ENCODE assay signal across 21 cellular contexts in genomic region chr4:111510535-111510934, GRCh38.
"Had no signal": no experiment of that assay in that cellular context is flagged by ENCODE, and none has a peak within 500 bp of the region (broad histone marks: within the 10 kb centered on the region; RNA-seq: fewer than 3 reads in every experiment).

No MANE protein-coding gene starts in this region.

- H3K36me3 ChIP-seq: brain microvascular endothelial cell, neural progenitor cell, ovary, sigmoid colon, thyroid gland had no signal

- H3K9ac ChIP-seq: neural progenitor cell had no signal

- H3K4me2 ChIP-seq: neural progenitor cell had no signal

- H3K9me3 ChIP-seq: ovary, sigmoid colon, thyroid gland had no signal

- H3K4me3 Mint-ChIP-seq: activated CD4-positive, alpha-beta memory T cell treated with anti-CD3 and anti-CD28 coated beads, Interleukin-2, amount 10 ng/mL, durations not matched to agents 7 days and 5 days; activated CD8-positive, alpha-beta memory T cell treated with anti-CD3 and anti-CD28 coated beads, Interleukin-2, amount 10 ng/mL, durations not matched to agents 7 days and 5 days; activated naive CD8-positive, alpha-beta T cell treated with anti-CD3 and anti-CD28 coated beads for 36 hours; effector memory CD8-positive, alpha-beta T cell; immature natural killer cell; memory B cell; naive thymus-derived CD4-positive, alpha-beta T cell; neural progenitor cell; stimulated activated naive B cell treated with anti-CD40 and anti-IgM and Interleukin-4, amounts not matched to agents 10 μg/mL and 1 μg/mL and 100 μg/mL, for 72 hours; T-cell had no signal

- H3K27ac ChIP-seq: brain microvascular endothelial cell, neural progenitor cell, ovary, sigmoid colon, thyroid gland had no signal

- H3K27ac Mint-ChIP-seq: activated CD4-positive, alpha-beta memory T cell treated with anti-CD3 and anti-CD28 coated beads, Interleukin-2, amount 10 ng/mL, durations not matched to agents 7 days and 5 days; activated CD8-positive, alpha-beta memory T cell treated with anti-CD3 and anti-CD28 coated beads, Interleukin-2, amount 10 ng/mL, durations not matched to agents 7 days and 5 days; activated naive CD8-positive, alpha-beta T cell treated with anti-CD3 and anti-CD28 coated beads for 36 hours; effector memory CD8-positive, alpha-beta T cell; immature natural killer cell; memory B cell; naive thymus-derived CD4-positive, alpha-beta T cell; neural progenitor cell; stimulated activated naive B cell treated with anti-CD40 and anti-IgM and Interleukin-4, amounts not matched to agents 10 μg/mL and 1 μg/mL and 100 μg/mL, for 72 hours; T-cell had no signal

- H2AFZ ChIP-seq: neural progenitor cell had no signal

- H3K27me3 ChIP-seq: brain microvascular endothelial cell, neural progenitor cell, ovary, sigmoid colon, thyroid gland had no signal

- H3K27me3 Mint-ChIP-seq: activated CD4-positive, alpha-beta memory T cell treated with anti-CD3 and anti-CD28 coated beads, Interleukin-2, amount 10 ng/mL, durations not matched to agents 7 days and 5 days; activated CD8-positive, alpha-beta memory T cell treated with anti-CD3 and anti-CD28 coated beads, Interleukin-2, amount 10 ng/mL, durations not matched to agents 7 days and 5 days; activated naive CD8-positive, alpha-beta T cell treated with anti-CD3 and anti-CD28 coated beads for 36 hours; effector memory CD8-positive, alpha-beta T cell; naive thymus-derived CD4-positive, alpha-beta T cell; stimulated activated naive B cell treated with anti-CD40 and anti-IgM and Interleukin-4, amounts not matched to agents 10 μg/mL and 1 μg/mL and 100 μg/mL, for 72 hours; T-cell had no signal

- H3K4me1 ChIP-seq: neural progenitor cell, sigmoid colon, thyroid gland had no signal

- DNase-seq: activated CD4-positive, alpha-beta memory T cell treated with anti-CD3 and anti-CD28 coated beads, Interleukin-2, amount 10 ng/mL, durations not matched to agents 7 days and 5 days; activated CD4-positive, alpha-beta T cell treated with anti-CD3 and anti-CD28 coated beads for 48 hours; activated CD4-positive, CD25-positive, alpha-beta regulatory T cell; activated CD8-positive, alpha-beta memory T cell treated with anti-CD3 and anti-CD28 coated beads, Interleukin-2, amount 10 ng/mL, durations not matched to agents 7 days and 5 days; activated naive CD8-positive, alpha-beta T cell treated with anti-CD3 and anti-CD28 coated beads for 36 hours; amniotic stem cell; brain microvascular endothelial cell; cerebellar nuclear complex; dermis blood vessel endothelial cell; effector memory CD8-positive, alpha-beta T cell; erythroblast; immature natural killer cell; left ventricle myocardium superior; naive thymus-derived CD4-positive, alpha-beta T cell; ovary; sigmoid colon; stimulated activated naive B cell treated with anti-CD40 and anti-IgM and Interleukin-4, amounts not matched to agents 10 μg/mL and 1 μg/mL and 100 μg/mL, for 72 hours; T-cell; thyroid gland had no signal

- H3K9me3 Mint-ChIP-seq: activated CD4-positive, alpha-beta memory T cell treated with anti-CD3 and anti-CD28 coated beads, Interleukin-2, amount 10 ng/mL, durations not matched to agents 7 days and 5 days; memory B cell; neural progenitor cell; stimulated activated naive B cell treated with anti-CD40 and anti-IgM and Interleukin-4, amounts not matched to agents 10 μg/mL and 1 μg/mL and 100 μg/mL, for 72 hours had no signal

- H3K4me3 ChIP-seq: neural progenitor cell, ovary, sigmoid colon, thyroid gland had no signal

- ATAC-seq: activated CD8-positive, alpha-beta memory T cell treated with anti-CD3 and anti-CD28 coated beads, Interleukin-2, amount 10 ng/mL, durations not matched to agents 7 days and 5 days; effector memory CD8-positive, alpha-beta T cell; left ventricle myocardium superior; naive thymus-derived CD4-positive, alpha-beta T cell; stimulated activated naive B cell treated with anti-CD40 and anti-IgM and Interleukin-4, amounts not matched to agents 10 μg/mL and 1 μg/mL and 100 μg/mL, for 72 hours; T-cell had no signal

- H3K4me1 Mint-ChIP-seq: activated CD4-positive, alpha-beta memory T cell treated with anti-CD3 and anti-CD28 coated beads, Interleukin-2, amount 10 ng/mL, durations not matched to agents 7 days and 5 days; activated CD8-positive, alpha-beta memory T cell treated with anti-CD3 and anti-CD28 coated beads, Interleukin-2, amount 10 ng/mL, durations not matched to agents 7 days and 5 days; activated naive CD8-positive, alpha-beta T cell treated with anti-CD3 and anti-CD28 coated beads for 36 hours; immature natural killer cell; memory B cell; naive thymus-derived CD4-positive, alpha-beta T cell; neural progenitor cell; stimulated activated naive B cell treated with anti-CD40 and anti-IgM and Interleukin-4, amounts not matched to agents 10 μg/mL and 1 μg/mL and 100 μg/mL, for 72 hours; T-cell had no signal

- H3K36me3 Mint-ChIP-seq: activated CD8-positive, alpha-beta memory T cell treated with anti-CD3 and anti-CD28 coated beads, Interleukin-2, amount 10 ng/mL, durations not matched to agents 7 days and 5 days; activated naive CD8-positive, alpha-beta T cell treated with anti-CD3 and anti-CD28 coated beads for 36 hours; immature natural killer cell; memory B cell; naive thymus-derived CD4-positive, alpha-beta T cell; neural progenitor cell; stimulated activated naive B cell treated with anti-CD40 and anti-IgM and Interleukin-4, amounts not matched to agents 10 μg/mL and 1 μg/mL and 100 μg/mL, for 72 hours; T-cell had no signal
